ENCODE assay signal across 8 cellular contexts in the genomic region with DNA sequence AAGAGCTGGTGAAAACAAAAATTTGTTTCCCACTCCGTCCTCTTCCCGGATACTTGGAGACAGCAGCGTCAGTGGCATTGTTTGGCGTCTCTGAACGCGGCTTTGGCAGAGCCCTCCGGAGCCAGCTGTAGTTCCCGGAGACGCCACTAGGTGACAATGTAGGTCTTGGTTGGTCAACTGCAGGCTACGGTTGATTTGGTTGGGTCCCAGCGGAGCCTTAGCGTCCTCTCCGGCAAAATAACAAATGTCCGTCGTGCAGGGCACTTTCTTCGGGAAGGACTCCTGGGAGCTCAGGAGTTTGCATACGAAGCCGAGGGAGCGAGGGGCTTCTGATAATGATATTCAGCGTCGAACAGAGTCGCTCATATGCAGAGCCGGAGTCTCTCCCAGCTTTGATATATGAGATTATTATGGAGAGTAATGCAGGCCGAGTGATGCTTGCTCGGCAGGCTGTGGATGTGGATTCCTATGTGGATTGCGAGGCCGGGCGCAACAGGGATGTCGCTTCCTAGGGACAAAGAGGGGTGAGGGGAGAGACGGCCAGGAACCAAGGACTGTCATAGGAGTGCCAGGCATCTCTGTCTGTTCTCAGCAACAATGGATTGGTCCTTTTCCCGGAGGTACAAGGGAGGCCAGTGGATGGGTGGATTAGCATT.
DNase-seq lines count a peak whose midpoint lies in the region; ATAC-seq and TF ChIP-seq lines count a peak whose summit lies in the region.

No MANE protein-coding gene starts in this region.

- H3K4me1 ChIP-seq in BE2C (no peaks in the 10 kb centered on the region), endocrine pancreas (ENCODE audit: control insufficient read depth, insufficient read depth, low read length) (no peaks in the 10 kb centered on the region)

- H3K36me3 ChIP-seq in BE2C (no peaks in the 10 kb centered on the region), endocrine pancreas (ENCODE audit: control insufficient read depth, insufficient read depth, low read length) (no peaks in the 10 kb centered on the region)

- TF ChIP-seq CTCF in BE2C (IDR thresholded peaks at IDR 0.05; ENCODE audit: low read depth, low read length), result peak; percentile 98

- peak overlapping the region; percentile 44 for H3K9ac ChIP-seq in endocrine pancreas (ENCODE audit: control insufficient read depth, insufficient read depth, low read length)

- H3K4me3 ChIP-seq in BE2C (ENCODE audit: low read depth, low read length) (peak overlapping the region; percentile 67), endocrine pancreas (ENCODE audit: control insufficient read depth, insufficient read depth, low read length) (peak overlapping the region; percentile 48)

- H3K9me3 ChIP-seq in BE2C (no peaks in the 10 kb centered on the region), endocrine pancreas (ENCODE audit: control insufficient read depth, low read length) (no peaks in the 10 kb centered on the region)

- peak; percentile 68 for ATAC-seq in GM19324 (IDR thresholded peaks at IDR 0.05; ENCODE audit: low FRiP score, unreplicated experiment)
- peak; percentile 71 for ATAC-seq in HG03457 (IDR thresholded peaks at IDR 0.05; ENCODE audit: unreplicated experiment)

- DNase-seq in BE2C (peak; percentile 92), NCI-H774 (lab: John Stamatoyannopoulos, UW) (peak; percentile 66), mesenteric fat pad (ENCODE audit: low spot score) (peak; percentile 94)
- DNase-seq in activated CD8-positive, alpha-beta memory T cell treated with anti-CD3 and anti-CD28 coated beads for 24 hours, result peak; percentile 91
- DNase-seq in stimulated activated CD8-positive, alpha-beta memory T cell treated with anti-CD3 and anti-CD28 coated beads, Interleukin-15, amount 100 ng/mL, for 24 hours (ENCODE audit: low read depth), result peak; percentile 71

- H3K27me3 ChIP-seq in BE2C (no peaks in the 10 kb centered on the region; the same call in 1 of the 2 replicates), endocrine pancreas (ENCODE audit: control insufficient read depth, insufficient read depth, low read length) (no peaks in the 10 kb centered on the region)

Comparison
In these comparisons a context has a peak if more than half of its experiments do, and no peak if none do; other contexts are left out.
1. Peak in every context shown above with its lines: DNase-seq, ATAC-seq and H3K4me3 ChIP-seq.